In the genomic region with DNA sequence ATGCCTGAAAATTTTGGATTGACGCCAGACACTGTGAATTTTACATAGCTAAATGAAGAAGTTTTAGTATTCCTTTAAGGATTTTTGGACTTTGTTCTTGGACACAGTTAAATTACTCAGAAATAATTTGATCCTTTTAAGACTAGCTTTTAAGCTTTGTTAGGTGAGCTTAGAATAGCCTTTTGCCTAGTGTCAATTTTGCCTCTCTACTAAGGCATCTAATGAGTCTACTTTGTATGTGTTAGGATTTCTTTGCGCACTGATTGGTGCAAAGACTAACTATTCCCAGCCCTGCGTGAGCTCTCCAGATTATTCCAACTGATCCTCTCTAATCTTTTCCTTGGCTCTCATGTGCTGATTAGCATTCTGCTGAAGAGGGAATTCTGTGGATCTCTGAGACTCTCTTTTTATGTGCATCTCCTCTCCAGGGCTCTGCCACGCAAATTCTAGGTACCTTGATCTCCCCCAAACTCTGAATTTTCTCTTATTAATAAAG, we compare ENCODE assay signal across 2 cellular contexts.
TF ChIP-seq lines count a peak whose summit lies in the region.

No MANE protein-coding gene starts in this region.

TF ChIP-seq in GM23338, 12 proteins besides CTCF, POLR2A, EP300 and RAD21 (continued from another document and continues in another):
- TF ChIP-seq, protein P1, sequence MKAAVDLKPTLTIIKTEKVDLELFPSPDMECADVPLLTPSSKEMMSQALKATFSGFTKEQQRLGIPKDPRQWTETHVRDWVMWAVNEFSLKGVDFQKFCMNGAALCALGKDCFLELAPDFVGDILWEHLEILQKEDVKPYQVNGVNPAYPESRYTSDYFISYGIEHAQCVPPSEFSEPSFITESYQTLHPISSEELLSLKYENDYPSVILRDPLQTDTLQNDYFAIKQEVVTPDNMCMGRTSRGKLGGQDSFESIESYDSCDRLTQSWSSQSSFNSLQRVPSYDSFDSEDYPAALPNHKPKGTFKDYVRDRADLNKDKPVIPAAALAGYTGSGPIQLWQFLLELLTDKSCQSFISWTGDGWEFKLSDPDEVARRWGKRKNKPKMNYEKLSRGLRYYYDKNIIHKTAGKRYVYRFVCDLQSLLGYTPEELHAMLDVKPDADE (IDR thresholded peaks at IDR 0.05) = no peak
- TF ChIP-seq ZNF114 (CRISPR knock-in tag; IDR thresholded peaks at IDR 0.05) = no peak
- no peak for TF ChIP-seq EZH2 (IDR thresholded peaks at IDR 0.05; ENCODE audit: low read depth, unreplicated experiment)
- no peak for TF ChIP-seq JUNB (IDR thresholded peaks at IDR 0.05; ENCODE audit: unreplicated experiment)
- no peak for TF ChIP-seq STAT1 (IDR thresholded peaks at IDR 0.05; ENCODE audit: unreplicated experiment)
- TF ChIP-seq EZH2phosphoT487 (IDR thresholded peaks at IDR 0.05; ENCODE audit: unreplicated experiment) = no peak
- TF ChIP-seq, protein P2, sequence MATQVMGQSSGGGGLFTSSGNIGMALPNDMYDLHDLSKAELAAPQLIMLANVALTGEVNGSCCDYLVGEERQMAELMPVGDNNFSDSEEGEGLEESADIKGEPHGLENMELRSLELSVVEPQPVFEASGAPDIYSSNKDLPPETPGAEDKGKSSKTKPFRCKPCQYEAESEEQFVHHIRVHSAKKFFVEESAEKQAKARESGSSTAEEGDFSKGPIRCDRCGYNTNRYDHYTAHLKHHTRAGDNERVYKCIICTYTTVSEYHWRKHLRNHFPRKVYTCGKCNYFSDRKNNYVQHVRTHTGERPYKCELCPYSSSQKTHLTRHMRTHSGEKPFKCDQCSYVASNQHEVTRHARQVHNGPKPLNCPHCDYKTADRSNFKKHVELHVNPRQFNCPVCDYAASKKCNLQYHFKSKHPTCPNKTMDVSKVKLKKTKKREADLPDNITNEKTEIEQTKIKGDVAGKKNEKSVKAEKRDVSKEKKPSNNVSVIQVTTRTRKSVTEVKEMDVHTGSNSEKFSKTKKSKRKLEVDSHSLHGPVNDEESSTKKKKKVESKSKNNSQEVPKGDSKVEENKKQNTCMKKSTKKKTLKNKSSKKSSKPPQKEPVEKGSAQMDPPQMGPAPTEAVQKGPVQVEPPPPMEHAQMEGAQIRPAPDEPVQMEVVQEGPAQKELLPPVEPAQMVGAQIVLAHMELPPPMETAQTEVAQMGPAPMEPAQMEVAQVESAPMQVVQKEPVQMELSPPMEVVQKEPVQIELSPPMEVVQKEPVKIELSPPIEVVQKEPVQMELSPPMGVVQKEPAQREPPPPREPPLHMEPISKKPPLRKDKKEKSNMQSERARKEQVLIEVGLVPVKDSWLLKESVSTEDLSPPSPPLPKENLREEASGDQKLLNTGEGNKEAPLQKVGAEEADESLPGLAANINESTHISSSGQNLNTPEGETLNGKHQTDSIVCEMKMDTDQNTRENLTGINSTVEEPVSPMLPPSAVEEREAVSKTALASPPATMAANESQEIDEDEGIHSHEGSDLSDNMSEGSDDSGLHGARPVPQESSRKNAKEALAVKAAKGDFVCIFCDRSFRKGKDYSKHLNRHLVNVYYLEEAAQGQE (IDR thresholded peaks at IDR 0.05; ENCODE audit: unreplicated experiment) = no peak
- TF ChIP-seq, protein P3, sequence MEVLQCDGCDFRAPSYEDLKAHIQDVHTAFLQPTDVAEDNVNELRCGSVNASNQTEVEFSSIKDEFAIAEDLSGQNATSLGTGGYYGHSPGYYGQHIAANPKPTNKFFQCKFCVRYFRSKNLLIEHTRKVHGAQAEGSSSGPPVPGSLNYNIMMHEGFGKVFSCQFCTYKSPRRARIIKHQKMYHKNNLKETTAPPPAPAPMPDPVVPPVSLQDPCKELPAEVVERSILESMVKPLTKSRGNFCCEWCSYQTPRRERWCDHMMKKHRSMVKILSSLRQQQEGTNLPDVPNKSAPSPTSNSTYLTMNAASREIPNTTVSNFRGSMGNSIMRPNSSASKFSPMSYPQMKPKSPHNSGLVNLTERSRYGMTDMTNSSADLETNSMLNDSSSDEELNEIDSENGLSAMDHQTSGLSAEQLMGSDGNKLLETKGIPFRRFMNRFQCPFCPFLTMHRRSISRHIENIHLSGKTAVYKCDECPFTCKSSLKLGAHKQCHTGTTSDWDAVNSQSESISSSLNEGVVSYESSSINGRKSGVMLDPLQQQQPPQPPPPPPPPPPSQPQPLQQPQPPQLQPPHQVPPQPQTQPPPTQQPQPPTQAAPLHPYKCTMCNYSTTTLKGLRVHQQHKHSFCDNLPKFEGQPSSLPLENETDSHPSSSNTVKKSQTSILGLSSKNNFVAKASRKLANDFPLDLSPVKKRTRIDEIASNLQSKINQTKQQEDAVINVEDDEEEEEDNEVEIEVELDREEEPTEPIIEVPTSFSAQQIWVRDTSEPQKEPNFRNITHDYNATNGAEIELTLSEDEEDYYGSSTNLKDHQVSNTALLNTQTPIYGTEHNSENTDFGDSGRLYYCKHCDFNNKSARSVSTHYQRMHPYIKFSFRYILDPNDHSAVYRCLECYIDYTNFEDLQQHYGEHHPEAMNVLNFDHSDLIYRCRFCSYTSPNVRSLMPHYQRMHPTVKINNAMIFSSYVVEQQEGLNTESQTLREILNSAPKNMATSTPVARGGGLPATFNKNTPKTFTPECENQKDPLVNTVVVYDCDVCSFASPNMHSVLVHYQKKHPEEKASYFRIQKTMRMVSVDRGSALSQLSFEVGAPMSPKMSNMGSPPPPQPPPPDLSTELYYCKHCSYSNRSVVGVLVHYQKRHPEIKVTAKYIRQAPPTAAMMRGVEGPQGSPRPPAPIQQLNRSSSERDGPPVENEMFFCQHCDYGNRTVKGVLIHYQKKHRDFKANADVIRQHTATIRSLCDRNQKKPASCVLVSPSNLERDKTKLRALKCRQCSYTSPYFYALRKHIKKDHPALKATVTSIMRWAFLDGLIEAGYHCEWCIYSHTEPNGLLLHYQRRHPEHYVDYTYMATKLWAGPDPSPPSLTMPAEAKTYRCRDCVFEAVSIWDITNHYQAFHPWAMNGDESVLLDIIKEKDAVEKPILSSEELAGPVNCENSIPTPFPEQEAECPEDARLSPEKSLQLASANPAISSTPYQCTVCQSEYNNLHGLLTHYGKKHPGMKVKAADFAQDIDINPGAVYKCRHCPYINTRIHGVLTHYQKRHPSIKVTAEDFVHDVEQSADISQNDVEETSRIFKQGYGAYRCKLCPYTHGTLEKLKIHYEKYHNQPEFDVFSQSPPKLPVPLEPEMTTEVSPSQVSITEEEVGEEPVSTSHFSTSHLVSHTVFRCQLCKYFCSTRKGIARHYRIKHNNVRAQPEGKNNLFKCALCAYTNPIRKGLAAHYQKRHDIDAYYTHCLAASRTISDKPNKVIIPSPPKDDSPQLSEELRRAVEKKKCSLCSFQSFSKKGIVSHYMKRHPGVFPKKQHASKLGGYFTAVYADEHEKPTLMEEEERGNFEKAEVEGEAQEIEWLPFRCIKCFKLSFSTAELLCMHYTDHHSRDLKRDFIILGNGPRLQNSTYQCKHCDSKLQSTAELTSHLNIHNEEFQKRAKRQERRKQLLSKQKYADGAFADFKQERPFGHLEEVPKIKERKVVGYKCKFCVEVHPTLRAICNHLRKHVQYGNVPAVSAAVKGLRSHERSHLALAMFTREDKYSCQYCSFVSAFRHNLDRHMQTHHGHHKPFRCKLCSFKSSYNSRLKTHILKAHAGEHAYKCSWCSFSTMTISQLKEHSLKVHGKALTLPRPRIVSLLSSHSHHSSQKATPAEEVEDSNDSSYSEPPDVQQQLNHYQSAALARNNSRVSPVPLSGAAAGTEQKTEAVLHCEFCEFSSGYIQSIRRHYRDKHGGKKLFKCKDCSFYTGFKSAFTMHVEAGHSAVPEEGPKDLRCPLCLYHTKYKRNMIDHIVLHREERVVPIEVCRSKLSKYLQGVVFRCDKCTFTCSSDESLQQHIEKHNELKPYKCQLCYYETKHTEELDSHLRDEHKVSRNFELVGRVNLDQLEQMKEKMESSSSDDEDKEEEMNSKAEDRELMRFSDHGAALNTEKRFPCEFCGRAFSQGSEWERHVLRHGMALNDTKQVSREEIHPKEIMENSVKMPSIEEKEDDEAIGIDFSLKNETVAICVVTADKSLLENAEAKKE (CRISPR knock-in tag; IDR thresholded peaks at IDR 0.05) = no peak
- TF ChIP-seq ZNF331 (CRISPR knock-in tag; IDR thresholded peaks at IDR 0.05; ENCODE audit: low read depth) = no peak

TF ChIP-seq in H1, 55 proteins besides CTCF, POLR2A, EP300 and RAD21 (continued from another document):
- no peak for TF ChIP-seq EGR1 (IDR thresholded peaks at IDR 0.05; ENCODE audit: borderline replicate concordance, low read depth, low read length)
- TF ChIP-seq SUZ12 (IDR thresholded peaks at IDR 0.05; ENCODE audit: low read length) = no peak
- no peak for TF ChIP-seq TCF12 (IDR thresholded peaks at IDR 0.05; ENCODE audit: low read depth, low read length)
- no peak for TF ChIP-seq BRCA1 (IDR thresholded peaks at IDR 0.05; ENCODE audit: low read depth, low read length)
- no peak for TF ChIP-seq CREB1 (IDR thresholded peaks at IDR 0.05)
- TF ChIP-seq BACH1 (IDR thresholded peaks at IDR 0.05; ENCODE audit: low read length) = no peak
- no peak for TF ChIP-seq JUND (IDR thresholded peaks at IDR 0.05; ENCODE audit: low read length)
- no peak for TF ChIP-seq SIN3A (conservative IDR thresholded peaks at IDR 0.05 in 1 of 2, IDR thresholded peaks at IDR 0.05 in 1 of 2; ENCODE audit: low read depth in 1 of 2, low read length in 2 of 2)
